In genomic region chr12:31222620-31223222, GRCh38 we compare ENCODE assay signal across 1 cellular context.
TF ChIP-seq lines count a peak whose summit lies in the region.

No MANE protein-coding gene starts in this region.

TF ChIP-seq in IMR-90, 13 proteins besides CTCF, POLR2A, EP300 and RAD21 (continued from another document):
- TF ChIP-seq MXI1 (IDR thresholded peaks at IDR 0.05; ENCODE audit: borderline replicate concordance, low read depth, low read length) (no peak), MAZ (IDR thresholded peaks at IDR 0.05; ENCODE audit: borderline replicate concordance, low read depth, low read length) (no peak), MAFK (IDR thresholded peaks at IDR 0.05; ENCODE audit: low read depth, low read length) (no peak), RFX5 (IDR thresholded peaks at IDR 0.05; ENCODE audit: low read depth, low read length) (no peak)
